8 cellular contexts compared by ENCODE assay signal in genomic region chr6:42978793-42979522, GRCh38. TPM values are rescaled to one million over a fixed set of nuclear protein-coding genes. Genes with fewer than 3 reads are reported as not detected.
A peak's percentile ranks its signal among the peaks of the same experiment; 100 is the strongest.
DNase-seq lines count a peak whose midpoint lies in the region; ATAC-seq and TF ChIP-seq lines count a peak whose summit lies in the region.

TSS of gene PEX6 (minus strand) at chr6:42979181. CDS start at chr6:42979150, 31 bp downstream.

- intact Hi-C loops in A673 (cut with micrococcal nuclease; ENCODE audit: unreplicated experiment), result no loop called here
- intact Hi-C loops in breast epithelium (cut with DNase I; ENCODE audit: low total_unique reads), result no loop called here

- WGBS in smooth muscle cell (ENCODE audit: low lambda C conversion rate), result 2% methylated on average over 45 of the region's 63 CpGs

- H3K9ac ChIP-seq in smooth muscle cell (ENCODE audit: low read depth), result peak within 1 kb of the TSS; percentile 87

- TF ChIP-seq POLR2A in breast epithelium (IDR thresholded peaks at IDR 0.05), result no peak

- H3K9me3 ChIP-seq in A673 (ENCODE audit: low read depth, low read length, poor library complexity, severe bottlenecking) (no peaks in the 10 kb centered on the region), WERI-Rb-1 (ENCODE audit: severe bottlenecking) (no peaks in the 10 kb centered on the region), breast epithelium (no peaks in the 10 kb centered on the region), smooth muscle cell (replicated peaks; ENCODE audit: low read depth) (no peaks in the 10 kb centered on the region)

- peaks cover 19% of the 10 kb centered on the region for H4K20me1 ChIP-seq in smooth muscle cell (ENCODE audit: low read depth)

- peaks cover 8% of the 10 kb centered on the region for H3F3A ChIP-seq in smooth muscle cell (ENCODE audit: low read depth)

- peaks cover 6% of the 10 kb centered on the region for H3K4me1 ChIP-seq in A673 (ENCODE audit: insufficient read depth, low read length, poor library complexity, severe bottlenecking)
- H3K4me1 ChIP-seq in breast epithelium, result peaks cover 0 to 18% of the 10 kb centered on the region in 2 donors
- peaks cover 15% of the 10 kb centered on the region for H3K4me1 ChIP-seq in smooth muscle cell (ENCODE audit: low read depth)

- POLR2A ChIA-PET in A673 (lab: Charles Lee; ENCODE audit: low non-redundant PET), result interaction anchor here (1.0 kb wide), 2 partner anchors 42 to 49 kb away, joined by 4 to 9 read pairs; partner anchors contain the start of genes CNPY3 and RRP36

- peak within 1 kb of the TSS; percentile 99 for H3K4me3 ChIP-seq in A673 (ENCODE audit: low read depth, low read length, poor library complexity, severe bottlenecking)
- peak within 1 kb of the TSS; percentile 79 for H3K4me3 ChIP-seq in WERI-Rb-1 (ENCODE audit: low read depth, low read length)
- H3K4me3 ChIP-seq in breast epithelium, result peak within 1 kb of the TSS; percentile 85 to 97 (median 96)
- H3K4me3 ChIP-seq in smooth muscle cell, result peak within 1 kb of the TSS; percentile 97

- H3K27me3 ChIP-seq in A673 (replicated peaks; ENCODE audit: insufficient read depth, low read depth, low read length, poor library complexity) (no peaks in the 10 kb centered on the region), WERI-Rb-1 (ENCODE audit: insufficient read depth, low read depth, severe bottlenecking) (no peaks in the 10 kb centered on the region), breast epithelium (no peaks in the 10 kb centered on the region), smooth muscle cell (ENCODE audit: low read depth) (no peaks in the 10 kb centered on the region)

- no TSS peak for BruUV-seq in A673 (replicated peaks; lab: Mats Ljungman, UMichigan)

- TF ChIP-seq CTCF in A673 (conservative IDR thresholded peaks at IDR 0.05; ENCODE audit: low read depth, low read length), result no peak
- no peak for TF ChIP-seq CTCF in WERI-Rb-1 (IDR thresholded peaks at IDR 0.05; ENCODE audit: low read depth, low read length)
- no peak for TF ChIP-seq CTCF in breast epithelium (IDR thresholded peaks at IDR 0.05)
- no peak for TF ChIP-seq CTCF in smooth muscle cell (IDR thresholded peaks at IDR 0.05; ENCODE audit: borderline replicate concordance, insufficient read depth, poor library complexity, severe bottlenecking)

- ATAC-seq in GM18907 (IDR thresholded peaks at IDR 0.05; ENCODE audit: unreplicated experiment), result peak; percentile 90
- peak; percentile 84 for ATAC-seq in HG03139 (IDR thresholded peaks at IDR 0.05; ENCODE audit: unreplicated experiment)

- H3K27ac ChIP-seq in A673 (ENCODE audit: low read depth, low read length, poor library complexity, severe bottlenecking), result peak within 1 kb of the TSS; percentile 92
- H3K27ac ChIP-seq in WERI-Rb-1, result peak within 1 kb of the TSS; percentile 66
- peak within 1 kb of the TSS; percentile 89 to 94 for H3K27ac ChIP-seq in breast epithelium
- peak within 1 kb of the TSS; percentile 87 for H3K27ac ChIP-seq in smooth muscle cell (ENCODE audit: low read depth)

- DNase-seq in A673 (ENCODE audit: low spot score), result peak; percentile 97
- peak; percentile 89 for DNase-seq in NCI-H2196 treated with DMSO at 0.1 percent for 48 hours (lab: John Stamatoyannopoulos, UW; ENCODE audit: unreplicated experiment)
- peak; percentile 99 for DNase-seq in WERI-Rb-1
- DNase-seq in breast epithelium (ENCODE audit: low spot score in 2 of 2), result peak; percentile 63 to 87
- peak; percentile 91 for DNase-seq in iPS-NIHi11 (ENCODE audit: low spot score)
- DNase-seq in smooth muscle cell (lab: John Stamatoyannopoulos, UW; ENCODE audit: unreplicated experiment), result peak; percentile 67

- H2AFZ ChIP-seq in smooth muscle cell (ENCODE audit: low read depth), result peak within 1 kb of the TSS; percentile 94

- H3K4me2 ChIP-seq in smooth muscle cell, result peak within 1 kb of the TSS; percentile 92

- peaks cover 20% of the 10 kb centered on the region for H3K79me2 ChIP-seq in smooth muscle cell (ENCODE audit: low read depth)

- H3K36me3 ChIP-seq in A673 (ENCODE audit: insufficient read depth, low read length, poor library complexity, severe bottlenecking) (peaks cover 10% of the 10 kb centered on the region), WERI-Rb-1 (peaks cover 14% of the 10 kb centered on the region), breast epithelium (no peaks in the 10 kb centered on the region), smooth muscle cell (ENCODE audit: low read depth) (no peaks in the 10 kb centered on the region)

- CTCF ChIA-PET in A673 (lab: Charles Lee), result interaction anchor here (0.9 kb wide), 1 partner anchor 35 kb away, joined by 5 read pairs; the partner anchor contains the start of gene KLHDC3

RNA-seq across cellular contexts. Expression of gene PEX6, which starts in this region (rescaled TPM):
- total RNA-seq in A673 (2021) (25.9 and 26.1 TPM in 2 replicates), breast epithelium (10 to 100 TPM; 13.0 to 22.3 (median 18.9) TPM), smooth muscle cell (9.7 and 11.3 TPM in 2 replicates)
- polyA plus RNA-seq in smooth muscle cell, result 23.4 and 24.6 TPM in 2 replicates

Comparison
In these comparisons a context has a peak if more than half of its experiments do, and no peak if none do; other contexts are left out.
1. Peak in every context shown above with its lines: DNase-seq, ATAC-seq, H3K4me3 ChIP-seq and H3K27ac ChIP-seq.